In genomic region chr2:206713770-206714169, GRCh38 we compare ENCODE assay signal across 12 cellular contexts. TPM values are rescaled to one million over a fixed set of nuclear protein-coding genes. Genes with fewer than 3 reads are reported as not detected.
DNase-seq lines count a peak whose midpoint lies in the region; ATAC-seq and TF ChIP-seq lines count a peak whose summit lies in the region.
"Had no signal": no experiment of that assay in that cellular context is flagged by ENCODE, and none has a peak within 500 bp of the region (broad histone marks: within the 10 kb centered on the region; RNA-seq: fewer than 3 reads in every experiment).

No MANE protein-coding gene starts in this region.

- POLR2A ChIA-PET in activated CD4-positive, alpha-beta T cell treated with anti-CD3 and anti-CD28 coated beads, Interleukin-2, amount 10 ng/mL, durations not matched to agents 7 days and 5 days (lab: Charles Lee): no interaction called here

- no peak for TF ChIP-seq POLR2A in suprapubic skin (IDR thresholded peaks at IDR 0.05)

- no peak for TF ChIP-seq EP300 in suprapubic skin (IDR thresholded peaks at IDR 0.05)

- DNase-seq in GM06990 (ENCODE audit: extremely low read depth, insufficient read length) (peak; percentile 38), RPMI7951 (ENCODE audit: low read depth) (peak; percentile 41), suprapubic skin (ENCODE audit: low spot score in 2 of 2) (no peak), NCI-H526 treated with DMSO at 0.1 percent for 48 hours (lab: John Stamatoyannopoulos, UW) (no peak), glutamatergic neuron (no peak)
- no peak for DNase-seq in activated CD4-positive, alpha-beta T cell treated with anti-CD3 and anti-CD28 coated beads, Interleukin-2, amount 10 ng/mL, durations not matched to agents 7 days and 5 days
- DNase-seq: naive thymus-derived CD8-positive, alpha-beta T cell; NCI-H2171 treated with DMSO at 0.1 percent for 48 hours had no signal

- no peaks in the 10 kb centered on the region for H3K4me1 ChIP-seq in suprapubic skin

- peaks cover 18% of the 10 kb centered on the region for H3K27me3 Mint-ChIP-seq in activated CD4-positive, alpha-beta T cell treated with anti-CD3 and anti-CD28 coated beads, Interleukin-2, amount 10 ng/mL, durations not matched to agents 7 days and 5 days
- H3K27me3 Mint-ChIP-seq in glutamatergic neuron (ENCODE audit: unreplicated experiment): peaks cover 2% of the 10 kb centered on the region

- no peaks in the 10 kb centered on the region for H3K9me3 ChIP-seq in suprapubic skin

- 60% methylated on average over 3 of the region's 3 CpGs for whole genome bisulfite sequencing in suprapubic skin

- no peak overlapping the region for H3K27ac ChIP-seq in suprapubic skin
- H3K27ac ChIP-seq: SK-N-MC had no signal

- H3K36me3 ChIP-seq in GM06990 (ENCODE audit: control insufficient read depth, insufficient read depth, low read length): no peaks in the 10 kb centered on the region
- no peaks in the 10 kb centered on the region for H3K36me3 ChIP-seq in suprapubic skin

- no peaks in the 10 kb centered on the region for H3K9me3 Mint-ChIP-seq in activated CD4-positive, alpha-beta T cell treated with anti-CD3 and anti-CD28 coated beads, Interleukin-2, amount 10 ng/mL, durations not matched to agents 7 days and 5 days
- H3K9me3 Mint-ChIP-seq in glutamatergic neuron (ENCODE audit: unreplicated experiment): peaks cover 2% of the 10 kb centered on the region
- H3K9me3 Mint-ChIP-seq: naive thymus-derived CD8-positive, alpha-beta T cell had no signal

- H3K4me3 Mint-ChIP-seq in activated CD4-positive, alpha-beta T cell treated with anti-CD3 and anti-CD28 coated beads, Interleukin-2, amount 10 ng/mL, durations not matched to agents 7 days and 5 days: no peak overlapping the region
- no peak overlapping the region for H3K4me3 Mint-ChIP-seq in glutamatergic neuron (ENCODE audit: unreplicated experiment)
- H3K4me3 Mint-ChIP-seq: naive thymus-derived CD8-positive, alpha-beta T cell had no signal

- H3K4me3 ChIP-seq in GM06990 (replicated peaks; ENCODE audit: low read depth, low read length) (no peak overlapping the region), suprapubic skin (no peak overlapping the region)
- H3K4me3 ChIP-seq: SK-N-MC had no signal

- TF ChIP-seq CTCF in GM06990 (IDR thresholded peaks at IDR 0.05; ENCODE audit: insufficient read depth, low read length, poor library complexity, severe bottlenecking) (no peak), suprapubic skin (IDR thresholded peaks at IDR 0.05) (no peak), glutamatergic neuron (IDR thresholded peaks at IDR 0.05; ENCODE audit: partially characterized antibody, unreplicated experiment) (no peak)

- peak; percentile 71 for ATAC-seq in GM19455 (IDR thresholded peaks at IDR 0.05; ENCODE audit: unreplicated experiment)
- peak; percentile 73 for ATAC-seq in HG03045 (IDR thresholded peaks at IDR 0.05; ENCODE audit: unreplicated experiment)
- ATAC-seq: naive thymus-derived CD8-positive, alpha-beta T cell had no signal

- H3K36me3 Mint-ChIP-seq in activated CD4-positive, alpha-beta T cell treated with anti-CD3 and anti-CD28 coated beads, Interleukin-2, amount 10 ng/mL, durations not matched to agents 7 days and 5 days (ENCODE audit: low read depth): no peaks in the 10 kb centered on the region
- H3K36me3 Mint-ChIP-seq in glutamatergic neuron (ENCODE audit: unreplicated experiment): no peaks in the 10 kb centered on the region
- H3K36me3 Mint-ChIP-seq: naive thymus-derived CD8-positive, alpha-beta T cell had no signal

- H3K27ac Mint-ChIP-seq in activated CD4-positive, alpha-beta T cell treated with anti-CD3 and anti-CD28 coated beads, Interleukin-2, amount 10 ng/mL, durations not matched to agents 7 days and 5 days: no peak overlapping the region
- no peak overlapping the region for H3K27ac Mint-ChIP-seq in glutamatergic neuron (ENCODE audit: unreplicated experiment)
- H3K27ac Mint-ChIP-seq: naive thymus-derived CD8-positive, alpha-beta T cell had no signal

- H3K27me3 ChIP-seq in GM06990 (replicated peaks; ENCODE audit: control insufficient read depth, insufficient read depth, low read length): no peaks in the 10 kb centered on the region
- no peaks in the 10 kb centered on the region for H3K27me3 ChIP-seq in suprapubic skin

- H3K4me1 Mint-ChIP-seq in activated CD4-positive, alpha-beta T cell treated with anti-CD3 and anti-CD28 coated beads, Interleukin-2, amount 10 ng/mL, durations not matched to agents 7 days and 5 days: peaks cover 2% of the 10 kb centered on the region
- peaks cover 13% of the 10 kb centered on the region for H3K4me1 Mint-ChIP-seq in glutamatergic neuron (ENCODE audit: low read depth, unreplicated experiment)

- CTCF ChIA-PET in activated CD4-positive, alpha-beta T cell treated with anti-CD3 and anti-CD28 coated beads, Interleukin-2, amount 10 ng/mL, durations not matched to agents 7 days and 5 days (lab: Charles Lee): interaction anchor here (1.2 kb wide), 1 partner anchor 11 kb away, joined by 3 read pairs; no protein-coding TSS in a partner anchor

RNA-seq across cellular contexts. Expression of gene DYTN, which starts 4.4 kb away (rescaled TPM):
- not detected in 2 replicates for total RNA-seq in RPMI7951 (2014; rRNA removed; shearing (Covaris generic))
- not detected for total RNA-seq in suprapubic skin
- not detected for total RNA-seq in activated CD4-positive, alpha-beta T cell treated with anti-CD3 and anti-CD28 coated beads, Interleukin-2, amount 10 ng/mL, durations not matched to agents 7 days and 5 days
- not detected for total RNA-seq in glutamatergic neuron (ENCODE audit: unreplicated experiment)
- total RNA-seq: activated CD8-positive, alpha-beta memory T cell treated with anti-CD3 and anti-CD28 coated beads for 36 hours; naive thymus-derived CD8-positive, alpha-beta T cell had no signal

RNA-seq across cellular contexts. Expression of gene MDH1B, which starts 51.4 kb away (rescaled TPM):
- 1.2 TPM in 2 replicates for total RNA-seq in RPMI7951 (2014; rRNA removed; shearing (Covaris generic))
- total RNA-seq in suprapubic skin: 1 to 10 TPM in 2 of 4 donors, under 1 TPM in 2; 0.26 to 2.3 (median 1.5) TPM
- total RNA-seq in activated CD4-positive, alpha-beta T cell treated with anti-CD3 and anti-CD28 coated beads, Interleukin-2, amount 10 ng/mL, durations not matched to agents 7 days and 5 days: under 1 TPM; 0.40 to 0.50 TPM
- 0.98 TPM for total RNA-seq in glutamatergic neuron (ENCODE audit: unreplicated experiment)

RNA-seq across cellular contexts. Expression of gene FASTKD2, which starts 51.6 kb away (rescaled TPM):
- total RNA-seq in RPMI7951 (2014; rRNA removed; shearing (Covaris generic)): 48.5 and 58.5 TPM in 2 replicates
- total RNA-seq in suprapubic skin (10 to 100 TPM; 23.0 to 45.1 (median 28.5) TPM), glutamatergic neuron (ENCODE audit: unreplicated experiment) (24.7 TPM)
- total RNA-seq in activated CD4-positive, alpha-beta T cell treated with anti-CD3 and anti-CD28 coated beads, Interleukin-2, amount 10 ng/mL, durations not matched to agents 7 days and 5 days: 10 to 100 TPM; 19.3 TPM

Comparison
In these comparisons a context has a peak if more than half of its experiments do, and no peak if none do; other contexts are left out.
1. DNase-seq: peak in GM06990 (single experiment) and RPMI7951 (single experiment); none in suprapubic skin (0 of 2), NCI-H526 treated with DMSO at 0.1 percent for 48 hours (single experiment), activated CD4-positive, alpha-beta T cell treated with anti-CD3 and anti-CD28 coated beads, Interleukin-2, amount 10 ng/mL, durations not matched to agents 7 days and 5 days (single experiment) and glutamatergic neuron (single experiment).